ENCODE assay signal across 1 cellular context in the genomic region with DNA sequence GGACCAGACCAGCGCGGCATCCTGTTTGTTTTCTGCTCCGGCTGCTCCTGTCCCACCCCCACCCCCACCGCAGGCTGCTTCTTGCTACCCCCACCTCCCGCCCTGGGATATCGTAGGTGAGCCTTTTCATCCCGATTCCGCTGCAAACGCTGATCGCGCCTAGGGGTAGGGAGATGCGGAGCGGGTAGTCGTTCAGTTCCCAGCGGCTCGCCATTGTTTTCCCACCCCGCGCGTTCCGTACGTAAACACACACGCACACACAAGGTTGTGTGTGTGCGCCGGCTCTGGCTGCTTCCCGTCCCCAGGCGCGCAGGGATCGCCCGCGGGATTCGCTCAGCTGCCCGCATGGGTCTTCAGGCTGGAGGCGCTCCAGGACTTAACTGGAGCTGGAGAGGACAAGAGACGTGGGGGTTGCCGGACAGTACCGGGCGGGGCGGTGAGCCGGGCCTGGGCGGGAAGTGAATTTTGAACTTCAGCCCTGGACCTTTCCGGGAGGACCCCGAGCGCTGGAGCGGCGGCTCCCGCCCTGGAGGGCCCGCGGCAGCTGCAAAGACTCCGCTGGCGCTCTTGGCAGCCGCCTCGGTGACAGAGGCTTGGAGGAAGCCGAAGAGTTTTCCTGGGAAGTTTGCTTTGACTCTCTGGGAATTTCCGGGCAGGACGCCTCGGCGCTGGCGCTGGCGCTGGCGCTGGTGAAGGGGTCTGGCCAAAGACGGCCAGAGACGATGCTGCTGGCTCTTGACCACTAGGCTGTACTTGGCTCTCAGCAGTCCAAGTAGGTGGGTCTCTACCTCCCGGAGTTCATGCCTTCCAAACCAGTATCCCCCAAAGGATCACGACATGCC.
A peak's percentile ranks its signal among the peaks of the same experiment; 100 is the strongest.
TF ChIP-seq lines count a peak whose summit lies in the region.

No MANE protein-coding gene starts in this region.

TF ChIP-seq in HepG2, 621 proteins besides CTCF, POLR2A, EP300 and RAD21 (continued from another document and continues in another):
- TF ChIP-seq SIN3A (IDR thresholded peaks at IDR 0.05; ENCODE audit: borderline replicate concordance, low read depth, low read length) = peak; percentile 84; the same call in 1 of the 2 replicates
- TF ChIP-seq ZNF766 (CRISPR knock-in tag; IDR thresholded peaks at IDR 0.05; ENCODE audit: borderline replicate concordance) = peak; percentile 63; the same call in 1 of the 2 replicates
- TF ChIP-seq ZNF367 (CRISPR knock-in tag; IDR thresholded peaks at IDR 0.05; ENCODE audit: borderline replicate concordance) = 0 out of 2 replicates have a peak, but pooled peaks have one; percentile 61
- peak; percentile 20 for TF ChIP-seq TAF15 (IDR thresholded peaks at IDR 0.05; ENCODE audit: low read depth, low read length, poor library complexity, severe bottlenecking)
- TF ChIP-seq ZNF138 (CRISPR knock-in tag; IDR thresholded peaks at IDR 0.05; ENCODE audit: low read depth) = no peak
- peak; percentile 67; the same call in 1 of the 2 replicates for TF ChIP-seq ZNF773 (CRISPR knock-in tag; IDR thresholded peaks at IDR 0.05; ENCODE audit: borderline replicate concordance)
- TF ChIP-seq ZNF776 (CRISPR knock-in tag; IDR thresholded peaks at IDR 0.05) = no peak; the same call in 1 of the 2 replicates
- TF ChIP-seq MAX (IDR thresholded peaks at IDR 0.05) = peak; percentile 58
- peak; percentile 80 for TF ChIP-seq ZSCAN31 (CRISPR knock-in tag; IDR thresholded peaks at IDR 0.05; ENCODE audit: low read depth)
- peak; percentile 3; the same call in 1 of the 2 replicates for TF ChIP-seq JUND (CRISPR knock-in tag; IDR thresholded peaks at IDR 0.05)
- 0 out of 2 replicates have a peak, but pooled peaks have one; percentile 61 for TF ChIP-seq ZNF343 (CRISPR knock-in tag; IDR thresholded peaks at IDR 0.05)
- TF ChIP-seq HNF4G (IDR thresholded peaks at IDR 0.05; ENCODE audit: borderline replicate concordance, low read depth, low read length) = peak; percentile 94
- TF ChIP-seq HNF4G (CRISPR knock-in tag; IDR thresholded peaks at IDR 0.05; ENCODE audit: borderline replicate concordance, low read depth) = peak; percentile 88
- TF ChIP-seq ZNF691 (CRISPR knock-in tag; IDR thresholded peaks at IDR 0.05; ENCODE audit: borderline replicate concordance, low read depth) = peak; percentile 25; the same call in 1 of the 2 replicates
- TF ChIP-seq ZFAT (CRISPR knock-in tag; conservative IDR thresholded peaks at IDR 0.05) = no peak
- peak; percentile 59; the same call in 1 of the 2 replicates for TF ChIP-seq GMEB1 (CRISPR knock-in tag; IDR thresholded peaks at IDR 0.05; ENCODE audit: borderline replicate concordance)
- peak; percentile 55; the same call in 1 of the 2 replicates for TF ChIP-seq ZNF124 (CRISPR knock-in tag; IDR thresholded peaks at IDR 0.05)
- TF ChIP-seq CEBPG (CRISPR knock-in tag; IDR thresholded peaks at IDR 0.05) = peak; percentile 35
- peak; percentile 66; the same call in 1 of the 2 replicates for TF ChIP-seq SSRP1 (CRISPR knock-in tag; IDR thresholded peaks at IDR 0.05)
- peak; percentile 54 for TF ChIP-seq CREM (IDR thresholded peaks at IDR 0.05)
- no peak for TF ChIP-seq CREM (CRISPR knock-in tag; IDR thresholded peaks at IDR 0.05)
- TF ChIP-seq POLR2AphosphoS5 (IDR thresholded peaks at IDR 0.05; ENCODE audit: low read depth, low read length) = peak; percentile 66
- TF ChIP-seq ZNF414 (CRISPR knock-in tag; IDR thresholded peaks at IDR 0.05) = no peak
- TF ChIP-seq, protein P1, sequence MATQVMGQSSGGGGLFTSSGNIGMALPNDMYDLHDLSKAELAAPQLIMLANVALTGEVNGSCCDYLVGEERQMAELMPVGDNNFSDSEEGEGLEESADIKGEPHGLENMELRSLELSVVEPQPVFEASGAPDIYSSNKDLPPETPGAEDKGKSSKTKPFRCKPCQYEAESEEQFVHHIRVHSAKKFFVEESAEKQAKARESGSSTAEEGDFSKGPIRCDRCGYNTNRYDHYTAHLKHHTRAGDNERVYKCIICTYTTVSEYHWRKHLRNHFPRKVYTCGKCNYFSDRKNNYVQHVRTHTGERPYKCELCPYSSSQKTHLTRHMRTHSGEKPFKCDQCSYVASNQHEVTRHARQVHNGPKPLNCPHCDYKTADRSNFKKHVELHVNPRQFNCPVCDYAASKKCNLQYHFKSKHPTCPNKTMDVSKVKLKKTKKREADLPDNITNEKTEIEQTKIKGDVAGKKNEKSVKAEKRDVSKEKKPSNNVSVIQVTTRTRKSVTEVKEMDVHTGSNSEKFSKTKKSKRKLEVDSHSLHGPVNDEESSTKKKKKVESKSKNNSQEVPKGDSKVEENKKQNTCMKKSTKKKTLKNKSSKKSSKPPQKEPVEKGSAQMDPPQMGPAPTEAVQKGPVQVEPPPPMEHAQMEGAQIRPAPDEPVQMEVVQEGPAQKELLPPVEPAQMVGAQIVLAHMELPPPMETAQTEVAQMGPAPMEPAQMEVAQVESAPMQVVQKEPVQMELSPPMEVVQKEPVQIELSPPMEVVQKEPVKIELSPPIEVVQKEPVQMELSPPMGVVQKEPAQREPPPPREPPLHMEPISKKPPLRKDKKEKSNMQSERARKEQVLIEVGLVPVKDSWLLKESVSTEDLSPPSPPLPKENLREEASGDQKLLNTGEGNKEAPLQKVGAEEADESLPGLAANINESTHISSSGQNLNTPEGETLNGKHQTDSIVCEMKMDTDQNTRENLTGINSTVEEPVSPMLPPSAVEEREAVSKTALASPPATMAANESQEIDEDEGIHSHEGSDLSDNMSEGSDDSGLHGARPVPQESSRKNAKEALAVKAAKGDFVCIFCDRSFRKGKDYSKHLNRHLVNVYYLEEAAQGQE (IDR thresholded peaks at IDR 0.05; ENCODE audit: borderline replicate concordance in 1 of 2, low read depth in 1 of 2, low read length in 2 of 2) = peak in 1 of 2 experiments; percentile 62; a peak in 1 of 4 replicates
- 0 out of 2 replicates have a peak, but pooled peaks have one; percentile 48 for TF ChIP-seq HBP1 (CRISPR knock-in tag; IDR thresholded peaks at IDR 0.05; ENCODE audit: low read depth)
- TF ChIP-seq CBX5 (CRISPR knock-in tag; IDR thresholded peaks at IDR 0.05; ENCODE audit: borderline replicate concordance) = no peak
- TF ChIP-seq KLF11 (CRISPR knock-in tag; IDR thresholded peaks at IDR 0.05) = no peak
- TF ChIP-seq KAT8 (CRISPR knock-in tag; IDR thresholded peaks at IDR 0.05) = peak; percentile 35; the same call in 1 of the 2 replicates
- no peak for TF ChIP-seq ZNF672 (CRISPR knock-in tag; IDR thresholded peaks at IDR 0.05)
- TF ChIP-seq SOX13 (IDR thresholded peaks at IDR 0.05) = no peak
- TF ChIP-seq SOX13 (CRISPR knock-in tag; conservative IDR thresholded peaks at IDR 0.05 in 1 of 2, IDR thresholded peaks at IDR 0.05 in 1 of 2) = peak in 1 of 2 experiments; percentile 55; a peak in 2 of 4 replicates
- TF ChIP-seq HNRNPLL (IDR thresholded peaks at IDR 0.05; ENCODE audit: low read depth, low read length, poor library complexity, severe bottlenecking) = peak; percentile 79
- TF ChIP-seq, protein P2, sequence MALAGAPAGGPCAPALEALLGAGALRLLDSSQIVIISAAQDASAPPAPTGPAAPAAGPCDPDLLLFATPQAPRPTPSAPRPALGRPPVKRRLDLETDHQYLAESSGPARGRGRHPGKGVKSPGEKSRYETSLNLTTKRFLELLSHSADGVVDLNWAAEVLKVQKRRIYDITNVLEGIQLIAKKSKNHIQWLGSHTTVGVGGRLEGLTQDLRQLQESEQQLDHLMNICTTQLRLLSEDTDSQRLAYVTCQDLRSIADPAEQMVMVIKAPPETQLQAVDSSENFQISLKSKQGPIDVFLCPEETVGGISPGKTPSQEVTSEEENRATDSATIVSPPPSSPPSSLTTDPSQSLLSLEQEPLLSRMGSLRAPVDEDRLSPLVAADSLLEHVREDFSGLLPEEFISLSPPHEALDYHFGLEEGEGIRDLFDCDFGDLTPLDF (CRISPR knock-in tag; IDR thresholded peaks at IDR 0.05) = peak; percentile 95
- TF ChIP-seq, protein P3, sequence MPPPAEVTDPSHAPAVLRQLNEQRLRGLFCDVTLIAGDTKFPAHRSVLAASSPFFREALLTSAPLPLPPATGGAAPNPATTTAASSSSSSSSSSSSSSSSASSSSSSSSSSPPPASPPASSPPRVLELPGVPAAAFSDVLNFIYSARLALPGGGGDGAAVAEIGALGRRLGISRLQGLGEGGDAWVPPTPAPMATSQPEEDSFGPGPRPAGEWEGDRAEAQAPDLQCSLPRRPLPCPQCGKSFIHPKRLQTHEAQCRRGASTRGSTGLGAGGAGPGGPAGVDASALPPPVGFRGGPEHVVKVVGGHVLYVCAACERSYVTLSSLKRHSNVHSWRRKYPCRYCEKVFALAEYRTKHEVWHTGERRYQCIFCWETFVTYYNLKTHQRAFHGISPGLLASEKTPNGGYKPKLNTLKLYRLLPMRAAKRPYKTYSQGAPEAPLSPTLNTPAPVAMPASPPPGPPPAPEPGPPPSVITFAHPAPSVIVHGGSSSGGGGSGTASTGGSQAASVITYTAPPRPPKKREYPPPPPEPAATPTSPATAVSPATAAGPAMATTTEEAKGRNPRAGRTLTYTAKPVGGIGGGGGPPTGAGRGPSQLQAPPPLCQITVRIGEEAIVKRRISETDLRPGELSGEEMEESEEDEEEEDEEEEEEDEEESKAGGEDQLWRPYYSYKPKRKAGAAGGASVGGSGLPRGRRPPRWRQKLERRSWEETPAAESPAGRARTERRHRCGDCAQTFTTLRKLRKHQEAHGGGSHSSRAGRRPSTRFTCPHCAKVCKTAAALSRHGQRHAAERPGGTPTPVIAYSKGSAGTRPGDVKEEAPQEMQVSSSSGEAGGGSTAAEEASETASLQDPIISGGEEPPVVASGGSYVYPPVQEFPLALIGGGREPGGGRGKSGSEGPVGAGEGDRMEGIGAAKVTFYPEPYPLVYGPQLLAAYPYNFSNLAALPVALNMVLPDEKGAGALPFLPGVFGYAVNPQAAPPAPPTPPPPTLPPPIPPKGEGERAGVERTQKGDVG (CRISPR knock-in tag; IDR thresholded peaks at IDR 0.05; ENCODE audit: borderline replicate concordance) = peak; percentile 67; the same call in 1 of the 2 replicates
- TF ChIP-seq, protein P4, sequence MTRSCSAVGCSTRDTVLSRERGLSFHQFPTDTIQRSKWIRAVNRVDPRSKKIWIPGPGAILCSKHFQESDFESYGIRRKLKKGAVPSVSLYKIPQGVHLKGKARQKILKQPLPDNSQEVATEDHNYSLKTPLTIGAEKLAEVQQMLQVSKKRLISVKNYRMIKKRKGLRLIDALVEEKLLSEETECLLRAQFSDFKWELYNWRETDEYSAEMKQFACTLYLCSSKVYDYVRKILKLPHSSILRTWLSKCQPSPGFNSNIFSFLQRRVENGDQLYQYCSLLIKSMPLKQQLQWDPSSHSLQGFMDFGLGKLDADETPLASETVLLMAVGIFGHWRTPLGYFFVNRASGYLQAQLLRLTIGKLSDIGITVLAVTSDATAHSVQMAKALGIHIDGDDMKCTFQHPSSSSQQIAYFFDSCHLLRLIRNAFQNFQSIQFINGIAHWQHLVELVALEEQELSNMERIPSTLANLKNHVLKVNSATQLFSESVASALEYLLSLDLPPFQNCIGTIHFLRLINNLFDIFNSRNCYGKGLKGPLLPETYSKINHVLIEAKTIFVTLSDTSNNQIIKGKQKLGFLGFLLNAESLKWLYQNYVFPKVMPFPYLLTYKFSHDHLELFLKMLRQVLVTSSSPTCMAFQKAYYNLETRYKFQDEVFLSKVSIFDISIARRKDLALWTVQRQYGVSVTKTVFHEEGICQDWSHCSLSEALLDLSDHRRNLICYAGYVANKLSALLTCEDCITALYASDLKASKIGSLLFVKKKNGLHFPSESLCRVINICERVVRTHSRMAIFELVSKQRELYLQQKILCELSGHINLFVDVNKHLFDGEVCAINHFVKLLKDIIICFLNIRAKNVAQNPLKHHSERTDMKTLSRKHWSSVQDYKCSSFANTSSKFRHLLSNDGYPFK (CRISPR knock-in tag; IDR thresholded peaks at IDR 0.05; ENCODE audit: borderline replicate concordance) = peak; percentile 32; the same call in 1 of the 2 replicates
- 0 out of 2 replicates have a peak, but pooled peaks have one; percentile 12 for TF ChIP-seq FLYWCH1 (CRISPR knock-in tag; IDR thresholded peaks at IDR 0.05)
